ENCODE assay signal across 14 cellular contexts in genomic region chr1:175470591-175470990, GRCh38.
"Had no signal": no experiment of that assay in that cellular context is flagged by ENCODE, and none has a peak within 500 bp of the region (broad histone marks: within the 10 kb centered on the region; RNA-seq: fewer than 3 reads in every experiment).

No MANE protein-coding gene starts in this region.

- H3K36me3 ChIP-seq: left lung had no signal

- H3K4me1 Mint-ChIP-seq: activated naive CD8-positive, alpha-beta T cell treated with anti-CD3 and anti-CD28 coated beads for 36 hours; stimulated activated naive CD8-positive, alpha-beta T cell treated with anti-CD3 and anti-CD28 coated beads, Interleukin-15, amount 100 ng/mL, for 72 hours had no signal

- H3K27ac Mint-ChIP-seq: activated naive CD8-positive, alpha-beta T cell treated with anti-CD3 and anti-CD28 coated beads for 36 hours; memory B cell; nephron progenitor cell; stimulated activated naive CD8-positive, alpha-beta T cell treated with anti-CD3 and anti-CD28 coated beads, Interleukin-15, amount 100 ng/mL, for 72 hours; T-helper 2 cell treated with Interferon-gamma antibody and Interleukin-4, amounts not matched to agents 5 μg/mL and 100 μg/mL, for 36 hours had no signal

- ATAC-seq: left lung; stimulated activated naive CD8-positive, alpha-beta T cell treated with anti-CD3 and anti-CD28 coated beads, Interleukin-15, amount 100 ng/mL, for 72 hours had no signal

- H3K9me3 Mint-ChIP-seq: activated naive CD8-positive, alpha-beta T cell treated with anti-CD3 and anti-CD28 coated beads for 36 hours; memory B cell; nephron progenitor cell; stimulated activated naive CD8-positive, alpha-beta T cell treated with anti-CD3 and anti-CD28 coated beads, Interleukin-15, amount 100 ng/mL, for 72 hours; T-helper 2 cell treated with Interferon-gamma antibody and Interleukin-4, amounts not matched to agents 5 μg/mL and 100 μg/mL, for 36 hours had no signal

- H3K4me1 ChIP-seq: left lung, testis had no signal

- H3K27ac ChIP-seq: left lung, testis had no signal

- H3K4me3 ChIP-seq: left lung, testis had no signal

- H3K36me3 Mint-ChIP-seq: activated naive CD8-positive, alpha-beta T cell treated with anti-CD3 and anti-CD28 coated beads for 36 hours had no signal

- H3K9me3 ChIP-seq: left lung, testis had no signal

- DNase-seq: activated CD4-positive, alpha-beta T cell treated with anti-CD3 and anti-CD28 coated beads, Interleukin-2, amount 50 U/mL, for 48 hours; activated gamma-delta T cell treated with Interleukin-2 at 50 U/mL for 16 hours; activated naive CD8-positive, alpha-beta T cell treated with anti-CD3 and anti-CD28 coated beads for 36 hours; activated T-cell treated with anti-CD3 and anti-CD28 coated beads, Interleukin-2, amount 50 U/mL, for 48 hours; dermis blood vessel endothelial cell; erythroblast; left lung; nephron progenitor cell; stimulated activated CD4-positive, alpha-beta T cell treated with anti-CD3 and anti-CD28 coated beads, Interleukin-4, amount 100 ng/mL, for 1 hour; stimulated activated naive CD8-positive, alpha-beta T cell treated with anti-CD3 and anti-CD28 coated beads, Interleukin-15, amount 100 ng/mL, for 72 hours; testis had no signal

- H3K27me3 ChIP-seq: left lung, testis had no signal

- FAIRE-seq: islet of Langerhans had no signal

- H3K4me3 Mint-ChIP-seq: activated naive CD8-positive, alpha-beta T cell treated with anti-CD3 and anti-CD28 coated beads for 36 hours; memory B cell; nephron progenitor cell; stimulated activated naive CD8-positive, alpha-beta T cell treated with anti-CD3 and anti-CD28 coated beads, Interleukin-15, amount 100 ng/mL, for 72 hours; T-helper 2 cell treated with Interferon-gamma antibody and Interleukin-4, amounts not matched to agents 5 μg/mL and 100 μg/mL, for 36 hours had no signal
